1 cellular context compared by ENCODE assay signal in the genomic region with DNA sequence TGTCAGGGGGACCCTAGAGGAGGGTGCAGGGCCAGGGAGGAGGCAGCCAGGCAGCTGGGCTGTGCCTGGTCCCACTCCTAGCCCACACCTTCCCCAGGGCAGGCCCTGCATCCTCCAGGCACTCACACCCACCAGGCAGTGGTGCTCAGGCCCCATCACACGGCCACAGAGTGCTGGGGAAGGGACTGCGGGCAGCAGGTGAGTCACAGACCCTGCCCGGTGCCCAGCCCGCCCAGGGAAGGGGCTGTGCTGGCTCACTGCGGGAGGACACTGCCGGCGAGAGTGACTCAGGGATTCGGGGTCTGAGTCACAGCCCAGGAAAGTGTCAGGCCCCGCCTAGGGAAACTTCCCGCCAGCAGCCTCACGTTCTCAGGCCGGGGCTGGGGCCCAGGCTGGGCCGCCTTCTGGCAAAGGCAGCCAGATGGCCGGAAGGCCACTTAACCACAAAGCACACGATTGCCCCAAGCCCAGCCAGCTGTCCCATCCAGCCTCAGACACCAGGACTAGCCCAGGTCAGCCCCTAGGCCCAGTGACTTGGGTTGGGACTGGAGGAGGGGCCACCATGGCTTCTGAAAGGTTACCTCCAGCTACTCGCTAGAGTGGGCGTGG.
TF ChIP-seq lines count a peak whose summit lies in the region.

No MANE protein-coding gene starts in this region.

TF ChIP-seq in HepG2, 621 proteins besides CTCF, POLR2A, EP300 and RAD21 (continued from another document):
- TF ChIP-seq SALL1 (CRISPR knock-in tag; IDR thresholded peaks at IDR 0.05): peak; percentile 56; the same call in 1 of the 2 replicates
- TF ChIP-seq ZNF547 (CRISPR knock-in tag; IDR thresholded peaks at IDR 0.05): peak; percentile 29; the same call in 1 of the 2 replicates
- TF ChIP-seq, protein P1, sequence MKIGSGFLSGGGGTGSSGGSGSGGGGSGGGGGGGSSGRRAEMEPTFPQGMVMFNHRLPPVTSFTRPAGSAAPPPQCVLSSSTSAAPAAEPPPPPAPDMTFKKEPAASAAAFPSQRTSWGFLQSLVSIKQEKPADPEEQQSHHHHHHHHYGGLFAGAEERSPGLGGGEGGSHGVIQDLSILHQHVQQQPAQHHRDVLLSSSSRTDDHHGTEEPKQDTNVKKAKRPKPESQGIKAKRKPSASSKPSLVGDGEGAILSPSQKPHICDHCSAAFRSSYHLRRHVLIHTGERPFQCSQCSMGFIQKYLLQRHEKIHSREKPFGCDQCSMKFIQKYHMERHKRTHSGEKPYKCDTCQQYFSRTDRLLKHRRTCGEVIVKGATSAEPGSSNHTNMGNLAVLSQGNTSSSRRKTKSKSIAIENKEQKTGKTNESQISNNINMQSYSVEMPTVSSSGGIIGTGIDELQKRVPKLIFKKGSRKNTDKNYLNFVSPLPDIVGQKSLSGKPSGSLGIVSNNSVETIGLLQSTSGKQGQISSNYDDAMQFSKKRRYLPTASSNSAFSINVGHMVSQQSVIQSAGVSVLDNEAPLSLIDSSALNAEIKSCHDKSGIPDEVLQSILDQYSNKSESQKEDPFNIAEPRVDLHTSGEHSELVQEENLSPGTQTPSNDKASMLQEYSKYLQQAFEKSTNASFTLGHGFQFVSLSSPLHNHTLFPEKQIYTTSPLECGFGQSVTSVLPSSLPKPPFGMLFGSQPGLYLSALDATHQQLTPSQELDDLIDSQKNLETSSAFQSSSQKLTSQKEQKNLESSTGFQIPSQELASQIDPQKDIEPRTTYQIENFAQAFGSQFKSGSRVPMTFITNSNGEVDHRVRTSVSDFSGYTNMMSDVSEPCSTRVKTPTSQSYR (CRISPR knock-in tag; IDR thresholded peaks at IDR 0.05; ENCODE audit: borderline replicate concordance): 0 out of 2 replicates have a peak, but pooled peaks have one; percentile 28
- 0 out of 2 replicates have a peak, but pooled peaks have one; percentile 16 for TF ChIP-seq ZNF292 (CRISPR knock-in tag; IDR thresholded peaks at IDR 0.05; ENCODE audit: borderline replicate concordance, low read depth)
- TF ChIP-seq ZNF383 (CRISPR knock-in tag; IDR thresholded peaks at IDR 0.05; ENCODE audit: borderline replicate concordance): peak; percentile 57; the same call in 1 of the 2 replicates
- TF ChIP-seq ZNF670 (CRISPR knock-in tag; IDR thresholded peaks at IDR 0.05; ENCODE audit: borderline replicate concordance): peak; percentile 70; the same call in 1 of the 2 replicates
- TF ChIP-seq BHLHE40 (IDR thresholded peaks at IDR 0.05; ENCODE audit: low read length): peak; percentile 86
- TF ChIP-seq ZBTB7A (CRISPR knock-in tag; IDR thresholded peaks at IDR 0.05): peak; percentile 72; the same call in 1 of the 2 replicates
- TF ChIP-seq, protein P2, sequence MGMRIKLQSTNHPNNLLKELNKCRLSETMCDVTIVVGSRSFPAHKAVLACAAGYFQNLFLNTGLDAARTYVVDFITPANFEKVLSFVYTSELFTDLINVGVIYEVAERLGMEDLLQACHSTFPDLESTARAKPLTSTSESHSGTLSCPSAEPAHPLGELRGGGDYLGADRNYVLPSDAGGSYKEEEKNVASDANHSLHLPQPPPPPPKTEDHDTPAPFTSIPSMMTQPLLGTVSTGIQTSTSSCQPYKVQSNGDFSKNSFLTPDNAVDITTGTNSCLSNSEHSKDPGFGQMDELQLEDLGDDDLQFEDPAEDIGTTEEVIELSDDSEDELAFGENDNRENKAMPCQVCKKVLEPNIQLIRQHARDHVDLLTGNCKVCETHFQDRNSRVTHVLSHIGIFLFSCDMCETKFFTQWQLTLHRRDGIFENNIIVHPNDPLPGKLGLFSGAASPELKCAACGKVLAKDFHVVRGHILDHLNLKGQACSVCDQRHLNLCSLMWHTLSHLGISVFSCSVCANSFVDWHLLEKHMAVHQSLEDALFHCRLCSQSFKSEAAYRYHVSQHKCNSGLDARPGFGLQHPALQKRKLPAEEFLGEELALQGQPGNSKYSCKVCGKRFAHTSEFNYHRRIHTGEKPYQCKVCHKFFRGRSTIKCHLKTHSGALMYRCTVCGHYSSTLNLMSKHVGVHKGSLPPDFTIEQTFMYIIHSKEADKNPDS (CRISPR knock-in tag; IDR thresholded peaks at IDR 0.05): no peak
- TF ChIP-seq, protein P3, sequence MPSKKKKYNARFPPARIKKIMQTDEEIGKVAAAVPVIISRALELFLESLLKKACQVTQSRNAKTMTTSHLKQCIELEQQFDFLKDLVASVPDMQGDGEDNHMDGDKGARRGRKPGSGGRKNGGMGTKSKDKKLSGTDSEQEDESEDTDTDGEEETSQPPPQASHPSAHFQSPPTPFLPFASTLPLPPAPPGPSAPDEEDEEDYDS (CRISPR knock-in tag; IDR thresholded peaks at IDR 0.05): peak; percentile 53
- TF ChIP-seq MAFK (conservative IDR thresholded peaks at IDR 0.05 in 1 of 2, IDR thresholded peaks at IDR 0.05 in 1 of 2; ENCODE audit: low read length in 2 of 2): peak; percentile 67 to 90
- peak; percentile 67; the same call in 1 of the 2 replicates for TF ChIP-seq ZNF350 (CRISPR knock-in tag; IDR thresholded peaks at IDR 0.05; ENCODE audit: borderline replicate concordance, low read depth)
- peak; percentile 80; the same call in 1 of the 2 replicates for TF ChIP-seq TBX2 (CRISPR knock-in tag; IDR thresholded peaks at IDR 0.05; ENCODE audit: borderline replicate concordance)
